In genomic region chr12:10614056-10614370, GRCh38 we compare ENCODE assay signal across 1 cellular context.
TF ChIP-seq lines count a peak whose summit lies in the region.

No MANE protein-coding gene starts in this region.

TF ChIP-seq in GM12878, 131 proteins besides CTCF, POLR2A, EP300 and RAD21 (continued from another document):
- TF ChIP-seq TAF1 (IDR thresholded peaks at IDR 0.05; ENCODE audit: borderline replicate concordance, low read depth, low read length), result no peak
- no peak for TF ChIP-seq GABPA (IDR thresholded peaks at IDR 0.05; ENCODE audit: low read depth)
- TF ChIP-seq CEBPB (IDR thresholded peaks at IDR 0.05; ENCODE audit: borderline replicate concordance in 1 of 2, low read depth in 2 of 2, low read length in 2 of 2), result no peak
- no peak for TF ChIP-seq IRF5 (IDR thresholded peaks at IDR 0.05; ENCODE audit: borderline replicate concordance)
- no peak for TF ChIP-seq RAD51 (IDR thresholded peaks at IDR 0.05)
- no peak for TF ChIP-seq ZBTB4 (CRISPR knock-in tag; IDR thresholded peaks at IDR 0.05)
- TF ChIP-seq NR2C2 (IDR thresholded peaks at IDR 0.05; ENCODE audit: borderline replicate concordance, control insufficient read depth, insufficient read length, low read depth), result no peak
- no peak for TF ChIP-seq ASH2L (IDR thresholded peaks at IDR 0.05; ENCODE audit: borderline replicate concordance, low read depth)
- no peak for TF ChIP-seq ZNF274 (IDR thresholded peaks at IDR 0.05; ENCODE audit: insufficient read depth, insufficient read length)
- no peak for TF ChIP-seq BMI1 (IDR thresholded peaks at IDR 0.05; ENCODE audit: borderline replicate concordance)
- no peak for TF ChIP-seq MAX (IDR thresholded peaks at IDR 0.05; ENCODE audit: low read depth, low read length)
- no peak for TF ChIP-seq SP1 (IDR thresholded peaks at IDR 0.05; ENCODE audit: low read depth, low read length)
TF ChIP-seq in GM12878: peak in this region for 0.
